Comparison of ENCODE assay signal across 1 cellular context in the genomic region with DNA sequence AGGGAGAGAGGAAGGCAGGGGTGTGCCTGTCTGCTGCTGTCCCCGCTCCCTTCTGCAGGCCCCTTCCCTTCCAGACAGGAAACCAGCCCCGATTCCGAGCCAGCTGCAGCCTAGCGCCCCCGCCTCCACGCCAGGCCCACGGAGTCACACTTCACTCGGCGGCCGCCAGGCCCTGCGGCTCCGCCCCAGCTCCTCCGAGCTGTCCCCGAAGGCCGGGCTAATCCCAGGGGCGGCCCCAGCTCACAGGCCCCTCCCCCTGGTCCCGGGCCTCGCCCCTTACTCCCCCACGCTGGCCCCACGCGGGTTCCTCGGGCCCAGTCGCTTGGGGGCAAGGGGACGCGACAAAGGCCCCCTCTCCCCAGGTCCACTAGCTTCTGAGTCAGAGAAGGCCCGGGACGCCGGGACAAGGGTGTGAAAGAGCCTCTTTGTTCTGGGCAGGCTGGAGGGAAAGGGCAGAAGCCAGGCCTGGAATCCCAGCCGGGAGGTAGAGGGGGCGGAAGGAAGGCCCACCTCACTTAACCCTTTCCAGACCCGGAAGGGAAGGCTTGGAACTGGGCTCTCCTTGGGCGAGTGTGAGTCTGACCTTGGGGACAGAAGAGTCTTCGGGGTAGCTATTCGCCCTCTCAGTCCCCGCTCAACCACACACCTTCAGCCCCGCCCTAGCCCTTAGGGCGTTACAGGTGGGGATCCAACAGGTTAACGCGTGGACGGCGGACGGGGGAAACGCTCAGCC.
A peak's percentile ranks its signal among the peaks of the same experiment; 100 is the strongest.
TF ChIP-seq lines count a peak whose summit lies in the region.

No MANE protein-coding gene starts in this region.

TF ChIP-seq in K562, 482 proteins besides CTCF, POLR2A, EP300 and RAD21 (continued from another document and continues in another):
- TF ChIP-seq, protein P1, sequence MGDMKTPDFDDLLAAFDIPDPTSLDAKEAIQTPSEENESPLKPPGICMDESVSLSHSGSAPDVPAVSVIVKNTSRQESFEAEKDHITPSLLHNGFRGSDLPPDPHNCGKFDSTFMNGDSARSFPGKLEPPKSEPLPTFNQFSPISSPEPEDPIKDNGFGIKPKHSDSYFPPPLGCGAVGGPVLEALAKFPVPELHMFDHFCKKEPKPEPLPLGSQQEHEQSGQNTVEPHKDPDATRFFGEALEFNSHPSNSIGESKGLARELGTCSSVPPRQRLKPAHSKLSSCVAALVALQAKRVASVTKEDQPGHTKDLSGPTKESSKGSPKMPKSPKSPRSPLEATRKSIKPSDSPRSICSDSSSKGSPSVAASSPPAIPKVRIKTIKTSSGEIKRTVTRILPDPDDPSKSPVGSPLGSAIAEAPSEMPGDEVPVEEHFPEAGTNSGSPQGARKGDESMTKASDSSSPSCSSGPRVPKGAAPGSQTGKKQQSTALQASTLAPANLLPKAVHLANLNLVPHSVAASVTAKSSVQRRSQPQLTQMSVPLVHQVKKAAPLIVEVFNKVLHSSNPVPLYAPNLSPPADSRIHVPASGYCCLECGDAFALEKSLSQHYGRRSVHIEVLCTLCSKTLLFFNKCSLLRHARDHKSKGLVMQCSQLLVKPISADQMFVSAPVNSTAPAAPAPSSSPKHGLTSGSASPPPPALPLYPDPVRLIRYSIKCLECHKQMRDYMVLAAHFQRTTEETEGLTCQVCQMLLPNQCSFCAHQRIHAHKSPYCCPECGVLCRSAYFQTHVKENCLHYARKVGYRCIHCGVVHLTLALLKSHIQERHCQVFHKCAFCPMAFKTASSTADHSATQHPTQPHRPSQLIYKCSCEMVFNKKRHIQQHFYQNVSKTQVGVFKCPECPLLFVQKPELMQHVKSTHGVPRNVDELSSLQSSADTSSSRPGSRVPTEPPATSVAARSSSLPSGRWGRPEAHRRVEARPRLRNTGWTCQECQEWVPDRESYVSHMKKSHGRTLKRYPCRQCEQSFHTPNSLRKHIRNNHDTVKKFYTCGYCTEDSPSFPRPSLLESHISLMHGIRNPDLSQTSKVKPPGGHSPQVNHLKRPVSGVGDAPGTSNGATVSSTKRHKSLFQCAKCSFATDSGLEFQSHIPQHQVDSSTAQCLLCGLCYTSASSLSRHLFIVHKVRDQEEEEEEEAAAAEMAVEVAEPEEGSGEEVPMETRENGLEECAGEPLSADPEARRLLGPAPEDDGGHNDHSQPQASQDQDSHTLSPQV (IDR thresholded peaks at IDR 0.05): 0 out of 2 replicates have a peak, but pooled peaks have one; percentile 68
- TF ChIP-seq PHB2 (IDR thresholded peaks at IDR 0.05; ENCODE audit: low read depth) (no peak), SRSF3 (IDR thresholded peaks at IDR 0.05; ENCODE audit: insufficient read depth, low read length) (no peak), BHLHE40 (IDR thresholded peaks at IDR 0.05; ENCODE audit: low read length) (no peak), CREB3 (tag; conservative IDR thresholded peaks at IDR 0.05; ENCODE audit: low read depth) (no peak), MAX (CRISPR knock-in tag; IDR thresholded peaks at IDR 0.05) (no peak), AFF4 (CRISPR knock-in tag; IDR thresholded peaks at IDR 0.05) (no peak), CXXC5 (CRISPR knock-in tag; IDR thresholded peaks at IDR 0.05) (peak; percentile 62), SAFB (IDR thresholded peaks at IDR 0.05; ENCODE audit: borderline replicate concordance, low read depth, low read length) (peak; percentile 90), KLF16 (IDR thresholded peaks at IDR 0.05) (peak; percentile 15; the same call in 1 of the 2 replicates), ZNF143 (CRISPR knock-in tag; IDR thresholded peaks at IDR 0.05) (no peak), RBM22 (IDR thresholded peaks at IDR 0.05; ENCODE audit: low read depth, low read length, poor library complexity, severe bottlenecking) (no peak), GABPB1 (CRISPR knock-in tag; IDR thresholded peaks at IDR 0.05) (no peak), NR3C1 (CRISPR knock-in tag; IDR thresholded peaks at IDR 0.05) (no peak), CBX5 (IDR thresholded peaks at IDR 0.05; ENCODE audit: borderline replicate concordance, low read depth) (no peak), NFXL1 (CRISPR knock-in tag; IDR thresholded peaks at IDR 0.05) (no peak), SETDB1 (IDR thresholded peaks at IDR 0.05; ENCODE audit: low read length) (no peak), STAT5B (CRISPR knock-in tag; IDR thresholded peaks at IDR 0.05) (no peak), CBFA2T2 (conservative IDR thresholded peaks at IDR 0.05) (no peak; the same call in 1 of the 2 replicates), DDX20 (tag; IDR thresholded peaks at IDR 0.05; ENCODE audit: low read depth) (no peak), ZBTB49 (CRISPR knock-in tag; IDR thresholded peaks at IDR 0.05; ENCODE audit: borderline replicate concordance) (no peak), ELK1 (CRISPR knock-in tag; IDR thresholded peaks at IDR 0.05) (no peak), CREB3L1 (IDR thresholded peaks at IDR 0.05; ENCODE audit: borderline replicate concordance, low read depth) (no peak), CBX3 (IDR thresholded peaks at IDR 0.05; ENCODE audit: borderline replicate concordance in 1 of 2, low read length in 2 of 2) (no peak), E2F3 (CRISPR knock-in tag; IDR thresholded peaks at IDR 0.05) (no peak), NFATC3 (IDR thresholded peaks at IDR 0.05) (no peak), ZNF175 (CRISPR knock-in tag; IDR thresholded peaks at IDR 0.05; ENCODE audit: low read depth) (0 out of 2 replicates have a peak, but pooled peaks have one; percentile 46), ZNF311 (CRISPR knock-in tag; IDR thresholded peaks at IDR 0.05) (no peak), POLR2AphosphoS5 (IDR thresholded peaks at IDR 0.05; ENCODE audit: control insufficient read depth, insufficient read depth, low read depth, low read length) (0 out of 2 replicates have a peak, but pooled peaks have one; percentile 14), ZC3H8 (IDR thresholded peaks at IDR 0.05) (no peak), JUNB (CRISPR knock-in tag; conservative IDR thresholded peaks at IDR 0.05) (no peak)
- TF ChIP-seq, protein P2, sequence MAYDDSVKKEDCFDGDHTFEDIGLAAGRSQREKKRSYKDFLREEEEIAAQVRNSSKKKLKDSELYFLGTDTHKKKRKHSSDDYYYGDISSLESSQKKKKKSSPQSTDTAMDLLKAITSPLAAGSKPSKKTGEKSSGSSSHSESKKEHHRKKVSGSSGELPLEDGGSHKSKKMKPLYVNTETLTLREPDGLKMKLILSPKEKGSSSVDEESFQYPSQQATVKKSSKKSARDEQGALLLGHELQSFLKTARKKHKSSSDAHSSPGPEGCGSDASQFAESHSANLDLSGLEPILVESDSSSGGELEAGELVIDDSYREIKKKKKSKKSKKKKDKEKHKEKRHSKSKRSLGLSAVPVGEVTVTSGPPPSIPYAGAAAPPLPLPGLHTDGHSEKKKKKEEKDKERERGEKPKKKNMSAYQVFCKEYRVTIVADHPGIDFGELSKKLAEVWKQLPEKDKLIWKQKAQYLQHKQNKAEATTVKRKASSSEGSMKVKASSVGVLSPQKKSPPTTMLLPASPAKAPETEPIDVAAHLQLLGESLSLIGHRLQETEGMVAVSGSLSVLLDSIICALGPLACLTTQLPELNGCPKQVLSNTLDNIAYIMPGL (CRISPR knock-in tag; IDR thresholded peaks at IDR 0.05): no peak
- TF ChIP-seq, protein P3, sequence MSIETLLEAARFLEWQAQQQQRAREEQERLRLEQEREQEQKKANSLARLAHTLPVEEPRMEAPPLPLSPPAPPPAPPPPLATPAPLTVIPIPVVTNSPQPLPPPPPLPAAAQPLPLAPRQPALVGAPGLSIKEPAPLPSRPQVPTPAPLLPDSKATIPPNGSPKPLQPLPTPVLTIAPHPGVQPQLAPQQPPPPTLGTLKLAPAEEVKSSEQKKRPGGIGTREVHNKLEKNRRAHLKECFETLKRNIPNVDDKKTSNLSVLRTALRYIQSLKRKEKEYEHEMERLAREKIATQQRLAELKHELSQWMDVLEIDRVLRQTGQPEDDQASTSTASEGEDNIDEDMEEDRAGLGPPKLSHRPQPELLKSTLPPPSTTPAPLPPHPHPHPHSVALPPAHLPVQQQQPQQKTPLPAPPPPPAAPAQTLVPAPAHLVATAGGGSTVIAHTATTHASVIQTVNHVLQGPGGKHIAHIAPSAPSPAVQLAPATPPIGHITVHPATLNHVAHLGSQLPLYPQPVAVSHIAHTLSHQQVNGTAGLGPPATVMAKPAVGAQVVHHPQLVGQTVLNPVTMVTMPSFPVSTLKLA (conservative IDR thresholded peaks at IDR 0.05): peak; percentile 50 to 64; a peak in 3 of 4 replicates
- TF ChIP-seq, protein P4, sequence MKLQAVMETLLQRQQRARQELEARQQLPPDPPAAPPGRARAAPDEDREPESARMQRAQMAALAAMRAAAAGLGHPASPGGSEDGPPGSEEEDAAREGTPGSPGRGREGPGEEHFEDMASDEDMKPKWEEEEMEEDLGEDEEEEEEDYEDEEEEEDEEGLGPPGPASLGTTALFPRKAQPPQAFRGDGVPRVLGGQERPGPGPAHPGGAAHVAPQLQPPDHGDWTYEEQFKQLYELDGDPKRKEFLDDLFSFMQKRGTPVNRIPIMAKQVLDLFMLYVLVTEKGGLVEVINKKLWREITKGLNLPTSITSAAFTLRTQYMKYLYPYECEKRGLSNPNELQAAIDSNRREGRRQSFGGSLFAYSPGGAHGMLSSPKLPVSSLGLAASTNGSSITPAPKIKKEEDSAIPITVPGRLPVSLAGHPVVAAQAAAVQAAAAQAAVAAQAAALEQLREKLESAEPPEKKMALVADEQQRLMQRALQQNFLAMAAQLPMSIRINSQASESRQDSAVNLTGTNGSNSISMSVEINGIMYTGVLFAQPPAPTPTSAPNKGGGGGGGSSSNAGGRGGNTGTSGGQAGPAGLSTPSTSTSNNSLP (IDR thresholded peaks at IDR 0.05; ENCODE audit: borderline replicate concordance, low read depth, low read length): no peak
